Comparison of ENCODE assay signal across 21 cellular contexts in the genomic region with DNA sequence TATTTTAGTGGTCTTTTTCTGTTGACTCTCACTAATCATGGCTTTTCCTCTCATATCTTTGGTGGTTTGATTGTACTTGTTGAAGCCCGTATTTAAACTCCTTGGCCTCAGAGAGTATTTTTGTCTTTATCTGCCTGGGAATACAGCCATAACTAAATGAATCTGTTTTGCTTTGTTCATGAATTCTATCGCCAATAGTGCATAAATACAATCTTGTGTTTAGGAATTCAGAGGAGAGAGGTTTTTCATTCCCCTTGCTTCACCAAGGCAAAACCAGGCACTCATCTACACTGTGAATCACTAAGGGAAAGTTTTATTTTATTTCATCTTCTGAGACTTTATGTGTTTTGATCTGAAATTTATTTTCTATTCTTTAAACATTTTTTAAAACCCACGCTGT.
A peak's percentile ranks its signal among the peaks of the same experiment; 100 is the strongest.
DNase-seq lines count a peak whose midpoint lies in the region; ATAC-seq, FAIRE-seq and TF ChIP-seq lines count a peak whose summit lies in the region.
"Had no signal": no experiment of that assay in that cellular context is flagged by ENCODE, and none has a peak within 500 bp of the region (broad histone marks: within the 10 kb centered on the region; RNA-seq: fewer than 3 reads in every experiment).

No MANE protein-coding gene starts in this region.

- no peak overlapping the region for H2BK15ac ChIP-seq in IMR-90 (ENCODE audit: low read depth, low read length)

- H3K9me1 ChIP-seq in IMR-90 (ENCODE audit: insufficient read depth, low read length): peaks cover 6% of the 10 kb centered on the region
- no peaks in the 10 kb centered on the region for H3K9me1 ChIP-seq in keratinocyte (ENCODE audit: control insufficient read depth, extremely low read depth, insufficient read depth, low read length)

- H4K20me1 ChIP-seq in IMR-90 (ENCODE audit: insufficient read depth, low read length) (0 out of 2 replicates have a peak, but pooled peaks cover 3% of the 10 kb centered on the region), keratinocyte (ENCODE audit: control insufficient read depth, extremely low read depth, insufficient read depth, low read length) (no peaks in the 10 kb centered on the region)

- H3K4me2 ChIP-seq in IMR-90 (ENCODE audit: low read depth, low read length) (peak overlapping the region; percentile 50; the same call in 1 of the 2 replicates), keratinocyte (ENCODE audit: control insufficient read depth, extremely low read depth, insufficient read depth, low read depth, low read length) (peak overlapping the region; percentile 36)

- H2AFZ ChIP-seq in IMR-90 (replicated peaks; ENCODE audit: low read length, poor library complexity): no peak overlapping the region
- H2AFZ ChIP-seq in keratinocyte (ENCODE audit: control insufficient read depth, low read length): no peak overlapping the region

- no peak overlapping the region for H2BK20ac ChIP-seq in IMR-90 (ENCODE audit: low read depth, low read length)

- in situ Hi-C loops in IMR-90 (cut with MboI; ENCODE audit: low sequenced_read_pairs): no loop called here
- in situ Hi-C loops in gastrocnemius medialis (cut with MboI; ENCODE audit: low sequenced_read_pairs in 4 of 4): no loop called here

- no peak overlapping the region for H4K5ac ChIP-seq in IMR-90 (ENCODE audit: low read depth, low read length)

- CTCF ChIA-PET in IMR-90 (lab: Yijun Ruan, JAX): no interaction called here

- H3K23ac ChIP-seq in IMR-90 (ENCODE audit: low read depth, low read length): no peak overlapping the region

- H2BK5ac ChIP-seq in IMR-90 (ENCODE audit: low read depth, low read length, poor library complexity, severe bottlenecking): no peak overlapping the region

- no peak overlapping the region for H3K56ac ChIP-seq in IMR-90 (ENCODE audit: extremely low read depth, insufficient read depth, low read length)

- TF ChIP-seq CTCF in IMR-90 (conservative IDR thresholded peaks at IDR 0.05; ENCODE audit: low read depth, low read length) (no peak), body of pancreas (IDR thresholded peaks at IDR 0.05) (no peak), keratinocyte (optimal IDR thresholded peaks at IDR 0.05 in 1 of 3, IDR thresholded peaks at IDR 0.05 in 1 of 3, conservative IDR thresholded peaks at IDR 0.05 in 1 of 3; ENCODE audit: extremely low read depth in 1 of 3, insufficient read depth in 2 of 3, low read length in 3 of 3) (no peak), gastrocnemius medialis (IDR thresholded peaks at IDR 0.05 in 4 of 5, conservative IDR thresholded peaks at IDR 0.05 in 1 of 5) (no peak)

- POLR2A ChIA-PET in IMR-90 (lab: Charles Lee; ENCODE audit: unreplicated experiment): no interaction called here

- H3K4me3 ChIP-seq in IMR-90 (ENCODE audit: insufficient read depth, low read depth, low read length): no peak overlapping the region
- H3K4me3 ChIP-seq in body of pancreas: no peak overlapping the region
- no peak overlapping the region for H3K4me3 ChIP-seq in keratinocyte (ENCODE audit: control insufficient read depth in 2 of 3, extremely low read depth in 1 of 3, insufficient read depth in 2 of 3, low read depth in 1 of 3, low read length in 3 of 3)
- peak overlapping the region in 3 of 4 donors; percentile 4 to 28 (median 23) for H3K4me3 ChIP-seq in gastrocnemius medialis

- H3K9me3 ChIP-seq in IMR-90 (ENCODE audit: control insufficient read depth, insufficient read depth, low read length): no peaks in the 10 kb centered on the region
- no peaks in the 10 kb centered on the region for H3K9me3 ChIP-seq in body of pancreas
- H3K9me3 ChIP-seq in keratinocyte (ENCODE audit: control insufficient read depth, low read depth, low read length): no peaks in the 10 kb centered on the region
- no peaks in the 10 kb centered on the region for H3K9me3 ChIP-seq in gastrocnemius medialis

- TF ChIP-seq RAD21 in IMR-90 (IDR thresholded peaks at IDR 0.05; ENCODE audit: low read length): no peak

- H3K9ac ChIP-seq in IMR-90 (ENCODE audit: low read depth, low read length) (no peak overlapping the region), keratinocyte (ENCODE audit: control insufficient read depth, extremely low read depth, insufficient read depth, low read length) (no peak overlapping the region)

- peaks cover 12 to 34% of the 10 kb centered on the region in 2 experiments; a peak in 3 of 4 replicates for H3K79me1 ChIP-seq in IMR-90 (ENCODE audit: low read depth in 1 of 2, low read length in 2 of 2)

- intact Hi-C loops in IMR-90 (cut with micrococcal nuclease) (loop anchor here (5.0 kb wide), 1 partner anchor 37 kb away; no protein-coding TSS in a partner anchor), body of pancreas (cut with DNase I) (no loop called here), gastrocnemius medialis (cut with DNase I; ENCODE audit: low total_unique reads) (no loop called here)

- no peak for TF ChIP-seq POLR2A in IMR-90 (IDR thresholded peaks at IDR 0.05; ENCODE audit: low read depth, low read length)
- TF ChIP-seq POLR2A in body of pancreas (IDR thresholded peaks at IDR 0.05): no peak
- no peak for TF ChIP-seq POLR2A in gastrocnemius medialis (IDR thresholded peaks at IDR 0.05)

- BruUV-seq in IMR-90 (replicated peaks; lab: Mats Ljungman, UMichigan): no TSS peak

- no peak for DNase-seq in IMR-90
- DNase-seq in body of pancreas: no peak
- no peak for DNase-seq in keratinocyte (ENCODE audit: low read depth, low spot score)
- no peak for DNase-seq in gastrocnemius medialis
- DNase-seq in HPDE6-E6E7 (ENCODE audit: extremely low spot score): no peak
- DNase-seq in amygdala (lab: John Stamatoyannopoulos, UW): no peak
- DNase-seq: activated T-cell treated with anti-CD3 and anti-CD28 coated beads, Interleukin-2, amount 50 U/mL, for 48 hours; DMS79 treated with DMSO at 0.1 percent for 48 hours; hypothalamus; NCI-H1048; NCI-H2107; NCI-H526; nucleus accumbens; SHP77 treated with DMSO at 0.1 percent for 48 hours; stimulated activated naive CD8-positive, alpha-beta T cell treated with anti-CD3 and anti-CD28 coated beads, Interleukin-15, Interleukin-2, amounts not matched to agents 100 U/mL and 50 U/mL, for 24 hours had no signal

- FAIRE-seq in keratinocyte (lab: Jason Lieb, UNC): no peak
- FAIRE-seq: H1 had no signal

- no peak overlapping the region for H2AK5ac ChIP-seq in IMR-90 (ENCODE audit: low read depth, low read length)

- no peak overlapping the region for H2BK120ac ChIP-seq in IMR-90 (ENCODE audit: low read depth, low read length)

- H4K91ac ChIP-seq in IMR-90 (ENCODE audit: insufficient read depth, low read depth, low read length): no peak overlapping the region

- peaks cover 7% of the 10 kb centered on the region for H3K4me1 ChIP-seq in IMR-90 (ENCODE audit: control insufficient read depth, insufficient read depth, low read length)
- peaks cover 16% of the 10 kb centered on the region for H3K4me1 ChIP-seq in body of pancreas
- peaks cover 7% of the 10 kb centered on the region for H3K4me1 ChIP-seq in keratinocyte (ENCODE audit: control insufficient read depth, extremely low read depth, insufficient read depth, low read length)
- H3K4me1 ChIP-seq in gastrocnemius medialis: peaks cover 0 to 9% of the 10 kb centered on the region in 2 donors

- peaks cover 1% of the 10 kb centered on the region for H3K79me2 ChIP-seq in keratinocyte (ENCODE audit: control insufficient read depth, insufficient read depth, low read length)

- H3K4ac ChIP-seq in IMR-90 (ENCODE audit: low read depth, low read length): no peak overlapping the region

- no peak overlapping the region for H4K8ac ChIP-seq in IMR-90 (ENCODE audit: low read depth in 2 of 2, low read length in 2 of 2)

- no peak overlapping the region for H3K18ac ChIP-seq in IMR-90 (ENCODE audit: low read depth, low read length)

- no peak overlapping the region for H3K14ac ChIP-seq in IMR-90 (replicated peaks; ENCODE audit: low read depth, low read length)

- dilution Hi-C loops in IMR-90 (cut with HindIII; ENCODE audit: low sequenced_read_pairs, unreplicated experiment): no loop called here
- dilution Hi-C loops in keratinocyte (cut with MboI; ENCODE audit: extremely low pct_ligation_motif_present, low sequenced_read_pairs): no loop called here

- no CpG with 5 or more reads among the region's 3 CpGs for WGBS in IMR-90 (ENCODE audit: extremely low coverage in 2 of 2, insufficient read length in 1 of 2), 2 experiments
- WGBS in body of pancreas, 2 donors: 29 to 30% methylated on average over 3 of the region's 3 CpGs

- H3K27me3 ChIP-seq in IMR-90 (ENCODE audit: control insufficient read depth, insufficient read depth, low read length) (no peaks in the 10 kb centered on the region), body of pancreas (no peaks in the 10 kb centered on the region), keratinocyte (ENCODE audit: control insufficient read depth, extremely low read depth, insufficient read depth, low read length) (no peaks in the 10 kb centered on the region), gastrocnemius medialis (no peaks in the 10 kb centered on the region)
- H3K27me3 ChIP-seq: upper lobe of left lung had no signal

- no peak for ATAC-seq in IMR-90 (ENCODE audit: low read depth)
- ATAC-seq in body of pancreas: no peak
- no peak for ATAC-seq in gastrocnemius medialis
- no peak for ATAC-seq in HG03457 (IDR thresholded peaks at IDR 0.05; ENCODE audit: unreplicated experiment)
- ATAC-seq in GM21576 (IDR thresholded peaks at IDR 0.05; ENCODE audit: unreplicated experiment): no peak
- ATAC-seq: sciatic nerve, WTC11 had no signal

- H3K27ac ChIP-seq in IMR-90 (ENCODE audit: insufficient read depth, low read length) (no peak overlapping the region), body of pancreas (peak overlapping the region in 3 of 4 donors; percentile 43 to 65 (median 47)), keratinocyte (ENCODE audit: control insufficient read depth, insufficient read depth, low read length) (no peak overlapping the region), gastrocnemius medialis (peak overlapping the region; percentile 5 to 65 (median 28))

- H3K36me3 ChIP-seq in IMR-90 (ENCODE audit: control insufficient read depth, insufficient read depth, low read length): 0 out of 2 replicates have a peak, but pooled peaks cover under 1% of the 10 kb centered on the region
- H3K36me3 ChIP-seq in body of pancreas (replicated peaks in 1 of 2; ENCODE audit: insufficient read depth in 1 of 2, low read depth in 2 of 2): no peaks in the 10 kb centered on the region
- no peaks in the 10 kb centered on the region for H3K36me3 ChIP-seq in keratinocyte (ENCODE audit: control insufficient read depth in 2 of 2, extremely low read depth in 1 of 2, insufficient read depth in 2 of 2, low read length in 2 of 2)
- H3K36me3 ChIP-seq in gastrocnemius medialis: no peaks in the 10 kb centered on the region
- H3K36me3 ChIP-seq: upper lobe of left lung had no signal

- H2AK9ac ChIP-seq in IMR-90 (replicated peaks; ENCODE audit: low read depth, low read length, poor library complexity): no peak overlapping the region

TF ChIP-seq in IMR-90, 13 proteins besides CTCF, POLR2A, EP300 and RAD21 (continues in another document):
- TF ChIP-seq MXI1 (IDR thresholded peaks at IDR 0.05; ENCODE audit: borderline replicate concordance, low read depth, low read length) (no peak), RFX5 (IDR thresholded peaks at IDR 0.05; ENCODE audit: low read depth, low read length) (no peak), CEBPB (IDR thresholded peaks at IDR 0.05; ENCODE audit: low read depth, low read length) (no peak), FOS (IDR thresholded peaks at IDR 0.05; ENCODE audit: low read depth, low read length) (no peak), MAZ (IDR thresholded peaks at IDR 0.05; ENCODE audit: borderline replicate concordance, low read depth, low read length) (no peak)

Comparison
In these comparisons a context has a peak if more than half of its experiments do, and no peak if none do; other contexts are left out.
1. H3K27ac ChIP-seq: peak in body of pancreas (3 of 4) and gastrocnemius medialis (4 of 4); none in IMR-90 (single experiment) and keratinocyte (single experiment).
2. H3K4me3 ChIP-seq: peak in gastrocnemius medialis (3 of 4); none in IMR-90 (single experiment), body of pancreas (0 of 2) and keratinocyte (0 of 3).